In genomic region chr6:70967049-70967448, GRCh38 we compare ENCODE assay signal across 28 cellular contexts. TPM values are rescaled to one million over a fixed set of nuclear protein-coding genes. Genes with fewer than 3 reads are reported as not detected.
"Had no signal": no experiment of that assay in that cellular context is flagged by ENCODE, and none has a peak within 500 bp of the region (broad histone marks: within the 10 kb centered on the region; RNA-seq: fewer than 3 reads in every experiment).

No MANE protein-coding gene starts in this region.

- H3K9me3 ChIP-seq: ovary, psoas muscle, spleen, suprapubic skin, testis, tibial artery, transverse colon, upper lobe of right lung, uterus had no signal

- H3K27ac ChIP-seq: neural progenitor cell, ovary, parathyroid adenoma, psoas muscle, skin epidermis, spleen, suprapubic skin, testis, tibial artery, transverse colon, upper lobe of right lung, uterus had no signal

- H3K9ac ChIP-seq: neural progenitor cell, parathyroid adenoma had no signal

- H3K4me1 ChIP-seq: neural progenitor cell, parathyroid adenoma, psoas muscle, spleen, suprapubic skin, testis, tibial artery, transverse colon, upper lobe of right lung, uterus had no signal

- ATAC-seq: natural killer cell; psoas muscle; right cardiac atrium; sciatic nerve; stimulated activated memory B cell treated with anti-CD40 and anti-IgM and Interleukin-4, amounts not matched to agents 10 μg/mL and 1 μg/mL and 100 μg/mL, for 72 hours; stimulated activated naive CD8-positive, alpha-beta T cell treated with anti-CD3 and anti-CD28 coated beads, Interleukin-15, amount 100 ng/mL, for 72 hours; stimulated activated naive CD8-positive, alpha-beta T cell treated with anti-CD3 and anti-CD28 coated beads, Interleukin-15, Interleukin-2, amounts not matched to agents 100 U/mL and 50 U/mL, for 24 hours; upper lobe of right lung had no signal

- H3K4me2 ChIP-seq: neural progenitor cell, smooth muscle cell had no signal

- H3K27me3 ChIP-seq: neural progenitor cell, ovary, spleen, suprapubic skin, testis, tibial artery, transverse colon, upper lobe of right lung, uterus had no signal

- H3K79me2 ChIP-seq: parathyroid adenoma had no signal

- H3K36me3 ChIP-seq: neural progenitor cell, ovary, spleen, suprapubic skin, tibial artery, transverse colon, upper lobe of right lung, uterus had no signal

- H3K4me3 ChIP-seq: neural progenitor cell, ovary, psoas muscle, skin epidermis, smooth muscle cell, spleen, suprapubic skin, testis, tibial artery, transverse colon, upper lobe of right lung, uterus had no signal

- DNase-seq: natural killer cell; occipital lobe; ovary; posterior cingulate gyrus; psoas muscle; right cardiac atrium; spleen; stimulated activated CD4-positive, alpha-beta T cell treated with anti-CD3 and anti-CD28 coated beads, Interleukin-12 subunit alpha, Interleukin-12 subunit beta, amount 100 ng/mL, for 4 hours; stimulated activated CD4-positive, alpha-beta T cell treated with anti-CD3 and anti-CD28 coated beads, Interleukin-1b, Interleukin-23, amount 100 ng/mL, for 48 hours; stimulated activated CD4-positive, alpha-beta T cell treated with anti-CD3 and anti-CD28 coated beads, Interleukin-4, amount 100 ng/mL, for 1 hour; stimulated activated CD4-positive, alpha-beta T cell treated with anti-CD3 and anti-CD28 coated beads, Interleukin-4, amount 100 ng/mL, for 4 hours; stimulated activated CD8-positive, alpha-beta memory T cell treated with anti-CD3 and anti-CD28 coated beads, Interleukin-4, amount 100 ng/mL, for 48 hours; stimulated activated naive CD4-positive, alpha-beta T cell; stimulated activated naive CD8-positive, alpha-beta T cell treated with anti-CD3 and anti-CD28 coated beads, Interleukin-15, amount 100 ng/mL, for 72 hours; stimulated activated naive CD8-positive, alpha-beta T cell treated with anti-CD3 and anti-CD28 coated beads, Interleukin-15, Interleukin-2, amounts not matched to agents 100 U/mL and 50 U/mL, for 24 hours; substantia nigra; testis; tibial artery; transverse colon; upper lobe of right lung; uterus had no signal

- H2AFZ ChIP-seq: neural progenitor cell, parathyroid adenoma had no signal

RNA-seq across cellular contexts. Expression of gene B3GAT2, which starts 10.2 kb away (rescaled TPM):
- total RNA-seq: natural killer cell, psoas muscle, sciatic nerve, transverse colon, upper lobe of right lung had no signal
